ENCODE assay signal across 1 cellular context in the genomic region with DNA sequence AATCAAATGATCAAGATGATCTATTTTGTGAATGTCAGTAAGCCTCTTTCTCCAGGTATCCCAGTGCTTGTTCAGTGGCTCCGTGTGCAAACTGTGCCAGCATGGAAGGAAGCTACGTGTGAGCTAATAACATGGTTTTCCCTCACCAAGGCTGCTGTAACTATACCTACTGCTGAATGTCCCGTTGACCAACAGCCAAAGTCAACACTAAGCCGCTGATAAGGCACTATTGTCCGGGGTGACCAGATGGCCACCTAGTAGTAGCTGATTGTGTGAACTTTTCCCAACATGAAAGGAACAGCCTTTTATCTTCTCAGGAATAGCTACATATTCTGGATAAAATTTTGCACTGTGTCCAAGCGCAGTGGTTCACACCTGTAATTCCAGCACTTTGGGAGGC.
A peak's percentile ranks its signal among the peaks of the same experiment; 100 is the strongest.
TF ChIP-seq lines count a peak whose summit lies in the region.

No MANE protein-coding gene starts in this region.

TF ChIP-seq in HepG2, 621 proteins besides CTCF, POLR2A, EP300 and RAD21 (continued from another document):
- TF ChIP-seq FOXO4 (CRISPR knock-in tag; conservative IDR thresholded peaks at IDR 0.05) (no peak), FOXK1 (CRISPR knock-in tag; IDR thresholded peaks at IDR 0.05; ENCODE audit: borderline replicate concordance, low read depth) (peak; percentile 27; the same call in 1 of the 2 replicates), ZNF614 (CRISPR knock-in tag; IDR thresholded peaks at IDR 0.05; ENCODE audit: borderline replicate concordance) (no peak; the same call in 1 of the 2 replicates), IRF2 (CRISPR knock-in tag; IDR thresholded peaks at IDR 0.05) (peak; percentile 52; the same call in 1 of the 2 replicates), ZNF232 (CRISPR knock-in tag; IDR thresholded peaks at IDR 0.05; ENCODE audit: borderline replicate concordance) (no peak), RFXAP (CRISPR knock-in tag; IDR thresholded peaks at IDR 0.05; ENCODE audit: borderline replicate concordance) (no peak), ZNF574 (CRISPR knock-in tag; IDR thresholded peaks at IDR 0.05) (0 out of 2 replicates have a peak, but pooled peaks have one; percentile 41), TBX2 (CRISPR knock-in tag; IDR thresholded peaks at IDR 0.05; ENCODE audit: borderline replicate concordance) (peak; percentile 100), GATA4 (IDR thresholded peaks at IDR 0.05; ENCODE audit: borderline replicate concordance, low read depth) (peak; percentile 65; the same call in 1 of the 2 replicates), SOX6 (IDR thresholded peaks at IDR 0.05) (no peak), SOX6 (CRISPR knock-in tag; IDR thresholded peaks at IDR 0.05) (peak; percentile 99), CREM (IDR thresholded peaks at IDR 0.05) (peak; percentile 33; the same call in 1 of the 2 replicates), CREM (CRISPR knock-in tag; IDR thresholded peaks at IDR 0.05) (no peak), REPIN1 (CRISPR knock-in tag; IDR thresholded peaks at IDR 0.05; ENCODE audit: borderline replicate concordance, low read depth) (0 out of 2 replicates have a peak, but pooled peaks have one; percentile 36), ZNF12 (CRISPR knock-in tag; IDR thresholded peaks at IDR 0.05) (peak; percentile 86; the same call in 1 of the 2 replicates), PPARG (CRISPR knock-in tag; conservative IDR thresholded peaks at IDR 0.05) (peak; percentile 58; the same call in 1 of the 2 replicates), TGIF2 (CRISPR knock-in tag; IDR thresholded peaks at IDR 0.05) (0 out of 2 replicates have a peak, but pooled peaks have one; percentile 27), SALL1 (CRISPR knock-in tag; IDR thresholded peaks at IDR 0.05) (peak; percentile 93), GATAD2A (CRISPR knock-in tag; IDR thresholded peaks at IDR 0.05) (peak; percentile 77; the same call in 1 of the 2 replicates), HDAC1 (CRISPR knock-in tag; IDR thresholded peaks at IDR 0.05) (peak; percentile 60), ZMYM2 (CRISPR knock-in tag; IDR thresholded peaks at IDR 0.05) (peak; percentile 61; the same call in 1 of the 2 replicates), MAFF (IDR thresholded peaks at IDR 0.05; ENCODE audit: low read depth, low read length) (peak; percentile 78), ZNF292 (CRISPR knock-in tag; IDR thresholded peaks at IDR 0.05; ENCODE audit: borderline replicate concordance, low read depth) (peak; percentile 57; the same call in 1 of the 2 replicates), HOXA9 (CRISPR knock-in tag; IDR thresholded peaks at IDR 0.05; ENCODE audit: borderline replicate concordance) (no peak), RFX5 (IDR thresholded peaks at IDR 0.05; ENCODE audit: low read depth, low read length) (no peak), ZFP1 (CRISPR knock-in tag; IDR thresholded peaks at IDR 0.05) (no peak), ZGPAT (CRISPR knock-in tag; IDR thresholded peaks at IDR 0.05) (0 out of 2 replicates have a peak, but pooled peaks have one; percentile 37), HDAC2 (CRISPR knock-in tag; IDR thresholded peaks at IDR 0.05) (peak; percentile 86), ATF7-NPFF (CRISPR knock-in tag; IDR thresholded peaks at IDR 0.05; ENCODE audit: low read depth) (0 out of 2 replicates have a peak, but pooled peaks have one; percentile 32), SMC3 (IDR thresholded peaks at IDR 0.05; ENCODE audit: low read length) (0 out of 2 replicates have a peak, but pooled peaks have one; percentile 9), ZFP90 (CRISPR knock-in tag; IDR thresholded peaks at IDR 0.05; ENCODE audit: borderline replicate concordance) (peak; percentile 52; the same call in 1 of the 2 replicates), TRIM24 (CRISPR knock-in tag; IDR thresholded peaks at IDR 0.05) (0 out of 2 replicates have a peak, but pooled peaks have one; percentile 18), TEAD3 (CRISPR knock-in tag; optimal IDR thresholded peaks at IDR 0.05; ENCODE audit: borderline replicate concordance) (peak; percentile 77), ZNF567 (CRISPR knock-in tag; IDR thresholded peaks at IDR 0.05; ENCODE audit: borderline replicate concordance) (no peak), ZBTB7A (CRISPR knock-in tag; IDR thresholded peaks at IDR 0.05) (peak; percentile 24; the same call in 1 of the 2 replicates), HMG20B (CRISPR knock-in tag; conservative IDR thresholded peaks at IDR 0.05) (peak; percentile 83; the same call in 1 of the 2 replicates), MAFK (conservative IDR thresholded peaks at IDR 0.05 in 1 of 2, IDR thresholded peaks at IDR 0.05 in 1 of 2; ENCODE audit: low read length in 2 of 2) (peak; percentile 75 to 81)
- TF ChIP-seq, protein P1, sequence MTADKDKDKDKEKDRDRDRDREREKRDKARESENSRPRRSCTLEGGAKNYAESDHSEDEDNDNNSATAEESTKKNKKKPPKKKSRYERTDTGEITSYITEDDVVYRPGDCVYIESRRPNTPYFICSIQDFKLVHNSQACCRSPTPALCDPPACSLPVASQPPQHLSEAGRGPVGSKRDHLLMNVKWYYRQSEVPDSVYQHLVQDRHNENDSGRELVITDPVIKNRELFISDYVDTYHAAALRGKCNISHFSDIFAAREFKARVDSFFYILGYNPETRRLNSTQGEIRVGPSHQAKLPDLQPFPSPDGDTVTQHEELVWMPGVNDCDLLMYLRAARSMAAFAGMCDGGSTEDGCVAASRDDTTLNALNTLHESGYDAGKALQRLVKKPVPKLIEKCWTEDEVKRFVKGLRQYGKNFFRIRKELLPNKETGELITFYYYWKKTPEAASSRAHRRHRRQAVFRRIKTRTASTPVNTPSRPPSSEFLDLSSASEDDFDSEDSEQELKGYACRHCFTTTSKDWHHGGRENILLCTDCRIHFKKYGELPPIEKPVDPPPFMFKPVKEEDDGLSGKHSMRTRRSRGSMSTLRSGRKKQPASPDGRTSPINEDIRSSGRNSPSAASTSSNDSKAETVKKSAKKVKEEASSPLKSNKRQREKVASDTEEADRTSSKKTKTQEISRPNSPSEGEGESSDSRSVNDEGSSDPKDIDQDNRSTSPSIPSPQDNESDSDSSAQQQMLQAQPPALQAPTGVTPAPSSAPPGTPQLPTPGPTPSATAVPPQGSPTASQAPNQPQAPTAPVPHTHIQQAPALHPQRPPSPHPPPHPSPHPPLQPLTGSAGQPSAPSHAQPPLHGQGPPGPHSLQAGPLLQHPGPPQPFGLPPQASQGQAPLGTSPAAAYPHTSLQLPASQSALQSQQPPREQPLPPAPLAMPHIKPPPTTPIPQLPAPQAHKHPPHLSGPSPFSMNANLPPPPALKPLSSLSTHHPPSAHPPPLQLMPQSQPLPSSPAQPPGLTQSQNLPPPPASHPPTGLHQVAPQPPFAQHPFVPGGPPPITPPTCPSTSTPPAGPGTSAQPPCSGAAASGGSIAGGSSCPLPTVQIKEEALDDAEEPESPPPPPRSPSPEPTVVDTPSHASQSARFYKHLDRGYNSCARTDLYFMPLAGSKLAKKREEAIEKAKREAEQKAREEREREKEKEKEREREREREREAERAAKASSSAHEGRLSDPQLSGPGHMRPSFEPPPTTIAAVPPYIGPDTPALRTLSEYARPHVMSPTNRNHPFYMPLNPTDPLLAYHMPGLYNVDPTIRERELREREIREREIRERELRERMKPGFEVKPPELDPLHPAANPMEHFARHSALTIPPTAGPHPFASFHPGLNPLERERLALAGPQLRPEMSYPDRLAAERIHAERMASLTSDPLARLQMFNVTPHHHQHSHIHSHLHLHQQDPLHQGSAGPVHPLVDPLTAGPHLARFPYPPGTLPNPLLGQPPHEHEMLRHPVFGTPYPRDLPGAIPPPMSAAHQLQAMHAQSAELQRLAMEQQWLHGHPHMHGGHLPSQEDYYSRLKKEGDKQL (CRISPR knock-in tag; IDR thresholded peaks at IDR 0.05; ENCODE audit: low read depth): peak; percentile 86
- TF ChIP-seq, protein P2, sequence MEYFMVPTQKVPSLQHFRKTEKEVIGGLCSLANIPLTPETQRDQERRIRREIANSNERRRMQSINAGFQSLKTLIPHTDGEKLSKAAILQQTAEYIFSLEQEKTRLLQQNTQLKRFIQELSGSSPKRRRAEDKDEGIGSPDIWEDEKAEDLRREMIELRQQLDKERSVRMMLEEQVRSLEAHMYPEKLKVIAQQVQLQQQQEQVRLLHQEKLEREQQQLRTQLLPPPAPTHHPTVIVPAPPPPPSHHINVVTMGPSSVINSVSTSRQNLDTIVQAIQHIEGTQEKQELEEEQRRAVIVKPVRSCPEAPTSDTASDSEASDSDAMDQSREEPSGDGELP (IDR thresholded peaks at IDR 0.05; ENCODE audit: borderline replicate concordance, low read depth): peak; percentile 70; the same call in 1 of the 2 replicates
- TF ChIP-seq, protein P3, sequence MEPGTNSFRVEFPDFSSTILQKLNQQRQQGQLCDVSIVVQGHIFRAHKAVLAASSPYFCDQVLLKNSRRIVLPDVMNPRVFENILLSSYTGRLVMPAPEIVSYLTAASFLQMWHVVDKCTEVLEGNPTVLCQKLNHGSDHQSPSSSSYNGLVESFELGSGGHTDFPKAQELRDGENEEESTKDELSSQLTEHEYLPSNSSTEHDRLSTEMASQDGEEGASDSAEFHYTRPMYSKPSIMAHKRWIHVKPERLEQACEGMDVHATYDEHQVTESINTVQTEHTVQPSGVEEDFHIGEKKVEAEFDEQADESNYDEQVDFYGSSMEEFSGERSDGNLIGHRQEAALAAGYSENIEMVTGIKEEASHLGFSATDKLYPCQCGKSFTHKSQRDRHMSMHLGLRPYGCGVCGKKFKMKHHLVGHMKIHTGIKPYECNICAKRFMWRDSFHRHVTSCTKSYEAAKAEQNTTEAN (CRISPR knock-in tag; conservative IDR thresholded peaks at IDR 0.05): peak; percentile 67; the same call in 1 of the 2 replicates
- TF ChIP-seq, protein P4, sequence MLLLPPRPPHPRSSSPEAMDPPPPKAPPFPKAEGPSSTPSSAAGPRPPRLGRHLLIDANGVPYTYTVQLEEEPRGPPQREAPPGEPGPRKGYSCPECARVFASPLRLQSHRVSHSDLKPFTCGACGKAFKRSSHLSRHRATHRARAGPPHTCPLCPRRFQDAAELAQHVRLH (CRISPR knock-in tag; IDR thresholded peaks at IDR 0.05; ENCODE audit: borderline replicate concordance, low read depth): 0 out of 2 replicates have a peak, but pooled peaks have one; percentile 29
